8 cellular contexts compared by ENCODE assay signal in genomic region chr7:123748171-123748733, GRCh38. TPM values are rescaled to one million over a fixed set of nuclear protein-coding genes. Genes with fewer than 3 reads are reported as not detected.
DNase-seq lines count a peak whose midpoint lies in the region; ATAC-seq and TF ChIP-seq lines count a peak whose summit lies in the region.

No MANE protein-coding gene starts in this region.

- WGBS in heart left ventricle, 4 donors: 0% methylated on average over 29 to 46 of the region's 46 CpGs

- H3K36me3 Mint-ChIP-seq in activated naive CD8-positive, alpha-beta T cell treated with anti-CD3 and anti-CD28 coated beads, Interleukin-2, amount 50 U/mL, for 24 hours (ENCODE audit: low read depth): peaks cover 10% of the 10 kb centered on the region

- ATAC-seq in HG02884 (IDR thresholded peaks at IDR 0.05; ENCODE audit: unreplicated experiment): peak; percentile 15
- peak; percentile 29 for ATAC-seq in activated naive CD8-positive, alpha-beta T cell treated with anti-CD3 and anti-CD28 coated beads, Interleukin-2, amount 50 U/mL, for 24 hours
- ATAC-seq in heart left ventricle: peak; percentile 17 to 65 (median 51)

- H3K27ac ChIP-seq in heart left ventricle (peak overlapping the region; percentile 95 to 99 (median 98)), parathyroid adenoma (peak overlapping the region; percentile 97)

- peaks cover 42% of the 10 kb centered on the region for H3K79me2 ChIP-seq in parathyroid adenoma

- intact Hi-C loops in heart left ventricle (cut with DNase I): loop anchor here in 5 of 10 donors (2.0 to 10.0 kb wide), 8 partner anchors 36 to 213 kb away; partner anchors contain the start of genes NDUFA5 (in 3 of the 5), IQUB (in 1 of the 5) and LMOD2 (in 1 of the 5)

- peak overlapping the region; percentile 91 for H2AFZ ChIP-seq in parathyroid adenoma

- peak overlapping the region; percentile 95 for H3K9ac ChIP-seq in parathyroid adenoma

- H3K27ac Mint-ChIP-seq in activated naive CD8-positive, alpha-beta T cell treated with anti-CD3 and anti-CD28 coated beads, Interleukin-2, amount 50 U/mL, for 24 hours: peak overlapping the region; percentile 92

- H3K9me3 ChIP-seq in heart left ventricle: no peaks in the 10 kb centered on the region
- H3K9me3 ChIP-seq in parathyroid adenoma (ENCODE audit: control insufficient read depth, low read length): no peaks in the 10 kb centered on the region

- TF ChIP-seq POLR2A in heart left ventricle (IDR thresholded peaks at IDR 0.05): no peak

- H3K4me3 Mint-ChIP-seq in activated naive CD8-positive, alpha-beta T cell treated with anti-CD3 and anti-CD28 coated beads, Interleukin-2, amount 50 U/mL, for 24 hours: peak overlapping the region; percentile 94

- H3K36me3 ChIP-seq in heart left ventricle: no peaks in the 10 kb centered on the region
- no peaks in the 10 kb centered on the region for H3K36me3 ChIP-seq in parathyroid adenoma (ENCODE audit: control insufficient read depth, insufficient read depth, low read length)

- H3K4me2 ChIP-seq in parathyroid adenoma (ENCODE audit: low read length): peak overlapping the region; percentile 90

- H3K27me3 ChIP-seq in heart left ventricle (no peaks in the 10 kb centered on the region), parathyroid adenoma (ENCODE audit: control insufficient read depth, insufficient read depth, low read length) (no peaks in the 10 kb centered on the region)

- no peaks in the 10 kb centered on the region for H3K9me3 Mint-ChIP-seq in activated naive CD8-positive, alpha-beta T cell treated with anti-CD3 and anti-CD28 coated beads, Interleukin-2, amount 50 U/mL, for 24 hours

- DNase-seq in activated effector memory CD4-positive, alpha-beta T cell treated with anti-CD3 and anti-CD28 coated beads, Interleukin-2, amount 50 U/mL, for 16 hours: peak; percentile 74
- DNase-seq in activated effector memory CD4-positive, alpha-beta T cell treated with Interleukin-2 at 50 U/mL for 16 hours: no peak
- DNase-seq in NCI-H69 (lab: John Stamatoyannopoulos, UW) (peak; percentile 68), heart left ventricle (peak; percentile 33 to 76 (median 44)), NCI-H1694 treated with DMSO at 0.1 percent for 48 hours (lab: John Stamatoyannopoulos, UW) (no peak)
- DNase-seq in activated naive CD8-positive, alpha-beta T cell treated with anti-CD3 and anti-CD28 coated beads, Interleukin-2, amount 50 U/mL, for 24 hours: peak; percentile 2

- H3K27me3 Mint-ChIP-seq in activated naive CD8-positive, alpha-beta T cell treated with anti-CD3 and anti-CD28 coated beads, Interleukin-2, amount 50 U/mL, for 24 hours: no peaks in the 10 kb centered on the region

- peak overlapping the region; percentile 83 to 92 (median 87) for H3K4me3 ChIP-seq in heart left ventricle
- peak overlapping the region; percentile 83 for H3K4me3 ChIP-seq in parathyroid adenoma (ENCODE audit: low read depth, low read length)

- TF ChIP-seq CTCF in heart left ventricle (IDR thresholded peaks at IDR 0.05) (no peak), parathyroid adenoma (IDR thresholded peaks at IDR 0.05) (no peak)

- peaks cover 72% of the 10 kb centered on the region for H3K4me1 Mint-ChIP-seq in activated naive CD8-positive, alpha-beta T cell treated with anti-CD3 and anti-CD28 coated beads, Interleukin-2, amount 50 U/mL, for 24 hours

- H3K4me1 ChIP-seq in heart left ventricle (peaks cover 4 to 69% (median 54%) of the 10 kb centered on the region in 12 donors), parathyroid adenoma (peaks cover 17% of the 10 kb centered on the region)

RNA-seq across cellular contexts. Expression of gene WASL, which starts 0.6 kb away (rescaled TPM):
- total RNA-seq in heart left ventricle: 10 to 100 TPM; 20.1 to 30.3 (median 26.4) TPM
- 10 to 100 TPM; 11.2 to 23.3 TPM for polyA plus RNA-seq in heart left ventricle

Comparison
In these comparisons a context has a peak if more than half of its experiments do, and no peak if none do; other contexts are left out.
1. DNase-seq: peak in activated effector memory CD4-positive, alpha-beta T cell treated with anti-CD3 and anti-CD28 coated beads, Interleukin-2, amount 50 U/mL, for 16 hours (single experiment), NCI-H69 (single experiment), activated naive CD8-positive, alpha-beta T cell treated with anti-CD3 and anti-CD28 coated beads, Interleukin-2, amount 50 U/mL, for 24 hours (single experiment) and heart left ventricle (5 of 5); none in activated effector memory CD4-positive, alpha-beta T cell treated with Interleukin-2 at 50 U/mL for 16 hours (single experiment) and NCI-H1694 treated with DMSO at 0.1 percent for 48 hours (single experiment).
2. Peak in every context shown above with its lines, with median percentiles within 50 percentile points of each other: ATAC-seq.